Comparison of ENCODE assay signal across 8 cellular contexts in the genomic region with DNA sequence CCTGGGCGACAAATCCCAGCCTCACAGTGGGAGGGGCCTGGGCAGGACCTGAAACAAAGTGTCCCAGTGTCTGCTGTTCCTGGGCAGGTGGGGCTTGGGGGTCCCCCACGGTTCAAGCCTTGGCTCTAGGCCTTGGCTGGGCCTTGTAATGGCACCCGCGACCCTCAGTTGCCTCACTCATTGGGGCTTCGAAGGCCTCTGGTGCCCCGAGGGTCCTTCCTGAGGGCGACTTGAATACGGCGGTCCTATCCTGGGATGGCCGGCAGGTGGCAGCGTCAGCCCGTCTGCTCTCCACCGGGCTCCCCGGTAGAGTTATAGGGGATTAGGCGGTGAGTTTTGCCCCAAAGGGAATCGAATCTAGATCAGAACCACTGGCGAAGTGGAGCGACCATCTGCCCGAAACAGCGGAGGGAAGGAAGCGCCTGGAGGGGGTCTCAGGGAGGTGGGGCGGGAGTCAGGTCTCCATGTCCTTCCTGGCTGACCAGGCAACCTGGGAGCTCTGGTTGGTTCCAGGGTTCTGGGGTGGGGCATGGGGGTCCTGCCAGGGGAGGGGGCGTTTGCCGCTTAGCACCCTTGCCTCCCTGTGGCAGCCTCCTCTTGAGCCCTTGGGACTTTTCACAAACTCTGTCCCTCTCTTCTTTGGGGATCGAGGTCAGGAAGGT. TPM values are rescaled to one million over a fixed set of nuclear protein-coding genes. Genes with fewer than 3 reads are reported as not detected.
DNase-seq lines count a peak whose midpoint lies in the region; ATAC-seq and TF ChIP-seq lines count a peak whose summit lies in the region.

No MANE protein-coding gene starts in this region.

- ATAC-seq in GM21529 (IDR thresholded peaks at IDR 0.05; ENCODE audit: unreplicated experiment), result peak; percentile 20
- ATAC-seq in left lobe of liver, result peak; percentile 45
- ATAC-seq in GM21723 (IDR thresholded peaks at IDR 0.05; ENCODE audit: unreplicated experiment), result no peak

- POLR2A ChIA-PET in AG04449 (lab: Yijun Ruan, JAX), result no interaction called here

- H3K4me3 ChIP-seq in AG04449 (ENCODE audit: low read depth, low read length) (no peak overlapping the region; the same call in 1 of the 2 replicates), choroid plexus epithelial cell (ENCODE audit: low read depth, low read length) (no peak overlapping the region)

- no peak for DNase-seq in AG04449 (ENCODE audit: low read depth, low spot score)
- DNase-seq in NCI-H510A (lab: John Stamatoyannopoulos, UW), result peak; percentile 56
- DNase-seq in activated CD4-positive, alpha-beta T cell treated with anti-CD3 and anti-CD28 coated beads for 4 hours, result peak; percentile 78 to 83
- peak; percentile 59 for DNase-seq in choroid plexus epithelial cell (ENCODE audit: low read depth)
- DNase-seq in left lobe of liver (ENCODE audit: low spot score), result peak; percentile 77
- DNase-seq in stimulated activated CD4-positive, alpha-beta T cell treated with anti-CD3 and anti-CD28 coated beads, Interleukin-4, amount 100 ng/mL, for 24 hours, result peak; percentile 84

- TF ChIP-seq CTCF in AG04449 (IDR thresholded peaks at IDR 0.05; ENCODE audit: insufficient read depth, low read length, missing control alignments) (peak; percentile 89), choroid plexus epithelial cell (conservative IDR thresholded peaks at IDR 0.05; ENCODE audit: low read depth, low read length) (peak; percentile 87)

- CTCF ChIA-PET in AG04449 (lab: Yijun Ruan, JAX), result interaction anchor here (0.6 to 7.7 kb wide), 12 partner anchors 9 to 1010 kb away, joined by 3 to 138 read pairs (median 4); a partner anchor contains a TSS

RNA-seq across cellular contexts. Expression of a gene that starts 2.1 kb away (rescaled TPM):
- total RNA-seq in left lobe of liver, result 10.3 TPM

RNA-seq across cellular contexts. Expression of a gene that starts 22.8 kb away (rescaled TPM):
- 163 TPM for total RNA-seq in left lobe of liver

RNA-seq across cellular contexts. Expression of a gene that starts 23.1 kb away (rescaled TPM):
- 6.7 TPM for total RNA-seq in left lobe of liver
